10 cellular contexts compared by ENCODE assay signal in the genomic region with DNA sequence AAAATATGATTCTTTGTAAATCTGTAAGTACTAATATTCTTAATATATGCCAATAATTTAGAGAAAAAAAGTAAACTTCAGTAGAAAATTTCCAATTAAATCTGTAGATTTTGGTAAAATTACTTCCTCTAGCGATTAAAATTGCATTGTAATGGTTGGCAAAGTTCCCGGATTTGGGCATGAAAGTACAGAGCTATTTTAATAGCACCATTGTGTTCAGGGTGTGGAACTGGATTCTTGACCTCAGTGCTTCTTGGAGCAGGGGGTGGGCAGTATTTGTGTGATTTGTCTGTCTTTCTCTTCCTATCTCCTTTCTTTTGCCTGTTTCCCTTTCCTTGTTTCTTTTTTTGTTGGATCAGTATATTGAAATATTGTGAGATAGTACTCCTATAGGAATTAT.
DNase-seq lines count a peak whose midpoint lies in the region; ATAC-seq, FAIRE-seq and TF ChIP-seq lines count a peak whose summit lies in the region.
"Had no signal": no experiment of that assay in that cellular context is flagged by ENCODE, and none has a peak within 500 bp of the region (broad histone marks: within the 10 kb centered on the region; RNA-seq: fewer than 3 reads in every experiment).

No MANE protein-coding gene starts in this region.

- POLR2A ChIA-PET in HepG2 (lab: Yijun Ruan, JAX), result no interaction called here

- H3K9ac ChIP-seq in HepG2 (ENCODE audit: insufficient read depth, low read depth, low read length), result no peak overlapping the region

- FAIRE-seq in HepG2 (lab: Jason Lieb, UNC), result no peak
- FAIRE-seq: endometrium had no signal

- H3K36me3 ChIP-seq in HepG2 (replicated peaks in 1 of 2; ENCODE audit: control insufficient read depth in 1 of 2, insufficient read depth in 2 of 2, low read length in 2 of 2), result no peaks in the 10 kb centered on the region

- TF ChIP-seq CTCF in AG10803 (conservative IDR thresholded peaks at IDR 0.05; ENCODE audit: low read length), result no peak
- TF ChIP-seq CTCF in HepG2 (CRISPR knock-in tag; IDR thresholded peaks at IDR 0.05), result no peak

- no peak overlapping the region for H3K4me3 ChIP-seq in AG10803 (ENCODE audit: low read length)
- no peak overlapping the region for H3K4me3 ChIP-seq in HepG2 (replicated peaks in 1 of 3; ENCODE audit: insufficient read depth in 1 of 3, low read depth in 2 of 3, low read length in 3 of 3)

- H3K27ac ChIP-seq in HepG2 (ENCODE audit: extremely low read length, insufficient read depth, low read length), result no peak overlapping the region

- ATAC-seq in HepG2, result no peak
- ATAC-seq: naive thymus-derived CD8-positive, alpha-beta T cell had no signal

- H3K9me3 ChIP-seq in HepG2 (ENCODE audit: low read length), result no peaks in the 10 kb centered on the region

- H2AFZ ChIP-seq in HepG2 (ENCODE audit: low read length), result no peak overlapping the region

- no peaks in the 10 kb centered on the region for H3K79me2 ChIP-seq in HepG2 (ENCODE audit: insufficient read depth, low read length)

- TF ChIP-seq EP300 in HepG2 (IDR thresholded peaks at IDR 0.05; ENCODE audit: low read depth in 2 of 2, low read length in 2 of 2) (no peak), HepG2 (CRISPR knock-in tag; IDR thresholded peaks at IDR 0.05; ENCODE audit: borderline replicate concordance) (no peak)

- H3K27me3 ChIP-seq in HepG2 (ENCODE audit: control insufficient read depth in 1 of 2, insufficient read depth in 2 of 2, low read length in 2 of 2), result no peaks in the 10 kb centered on the region

- BruUV-seq in HepG2 (replicated peaks; lab: Mats Ljungman, UMichigan), result no TSS peak

- WGBS in HepG2 (ENCODE audit: low lambda C conversion rate), result 3% methylated on average over 2 of the region's 2 CpGs

- no peaks in the 10 kb centered on the region for H3K4me1 ChIP-seq in HepG2 (ENCODE audit: insufficient read depth, low read length)

- TF ChIP-seq RAD21 in HepG2 (CRISPR knock-in tag; IDR thresholded peaks at IDR 0.05), result no peak

- TF ChIP-seq POLR2A in HepG2 (IDR thresholded peaks at IDR 0.05; ENCODE audit: insufficient read depth in 1 of 2, low read depth in 2 of 2, low read length in 2 of 2), result no peak

- H4K20me1 ChIP-seq in HepG2 (ENCODE audit: insufficient read depth, low read length), result no peaks in the 10 kb centered on the region

- CTCF ChIA-PET in HepG2 (lab: Yijun Ruan, JAX; ENCODE audit: low intra/inter-chr PET ratio, low total read pairs), result no interaction called here

- DNase-seq in AG10803 (ENCODE audit: low read depth), result peak; percentile 22
- peak; percentile 87 for DNase-seq in LoVo (ENCODE audit: low spot score)
- peak; percentile 63 for DNase-seq in dermis blood vessel endothelial cell
- DNase-seq in HepG2 (ENCODE audit: low spot score), result peak; percentile 5
- no peak for DNase-seq in AG20443 (ENCODE audit: low spot score)
- no peak for DNase-seq in SIG-M5 treated with dmso at 0.1 percent for 504 hours (lab: John Stamatoyannopoulos, UW; ENCODE audit: unreplicated experiment)
- no peak for DNase-seq in hepatic stellate cell (ENCODE audit: low spot score)
- DNase-seq in NCI-H524 (lab: John Stamatoyannopoulos, UW), result no peak
- DNase-seq: naive thymus-derived CD8-positive, alpha-beta T cell had no signal

- in situ Hi-C loops in HepG2 (cut with HindIII; ENCODE audit: extremely low pct_ligation_motif_present, low pct_unique_long_range_greater_than_20kb), result no loop called here

- no peak overlapping the region for H3K4me2 ChIP-seq in HepG2 (ENCODE audit: low read depth, low read length)

- intact Hi-C loops in HepG2 (cut with micrococcal nuclease; ENCODE audit: unreplicated experiment), result no loop called here

TF ChIP-seq in HepG2, 621 proteins besides CTCF, POLR2A, EP300 and RAD21:
- TF ChIP-seq PTBP1 (IDR thresholded peaks at IDR 0.05; ENCODE audit: low read depth, low read length, poor library complexity, severe bottlenecking) (no peak), ZMYM2 (CRISPR knock-in tag; IDR thresholded peaks at IDR 0.05) (no peak), HIVEP1 (CRISPR knock-in tag; IDR thresholded peaks at IDR 0.05) (no peak), ZNF7 (CRISPR knock-in tag; IDR thresholded peaks at IDR 0.05) (no peak)
- TF ChIP-seq, protein P1, sequence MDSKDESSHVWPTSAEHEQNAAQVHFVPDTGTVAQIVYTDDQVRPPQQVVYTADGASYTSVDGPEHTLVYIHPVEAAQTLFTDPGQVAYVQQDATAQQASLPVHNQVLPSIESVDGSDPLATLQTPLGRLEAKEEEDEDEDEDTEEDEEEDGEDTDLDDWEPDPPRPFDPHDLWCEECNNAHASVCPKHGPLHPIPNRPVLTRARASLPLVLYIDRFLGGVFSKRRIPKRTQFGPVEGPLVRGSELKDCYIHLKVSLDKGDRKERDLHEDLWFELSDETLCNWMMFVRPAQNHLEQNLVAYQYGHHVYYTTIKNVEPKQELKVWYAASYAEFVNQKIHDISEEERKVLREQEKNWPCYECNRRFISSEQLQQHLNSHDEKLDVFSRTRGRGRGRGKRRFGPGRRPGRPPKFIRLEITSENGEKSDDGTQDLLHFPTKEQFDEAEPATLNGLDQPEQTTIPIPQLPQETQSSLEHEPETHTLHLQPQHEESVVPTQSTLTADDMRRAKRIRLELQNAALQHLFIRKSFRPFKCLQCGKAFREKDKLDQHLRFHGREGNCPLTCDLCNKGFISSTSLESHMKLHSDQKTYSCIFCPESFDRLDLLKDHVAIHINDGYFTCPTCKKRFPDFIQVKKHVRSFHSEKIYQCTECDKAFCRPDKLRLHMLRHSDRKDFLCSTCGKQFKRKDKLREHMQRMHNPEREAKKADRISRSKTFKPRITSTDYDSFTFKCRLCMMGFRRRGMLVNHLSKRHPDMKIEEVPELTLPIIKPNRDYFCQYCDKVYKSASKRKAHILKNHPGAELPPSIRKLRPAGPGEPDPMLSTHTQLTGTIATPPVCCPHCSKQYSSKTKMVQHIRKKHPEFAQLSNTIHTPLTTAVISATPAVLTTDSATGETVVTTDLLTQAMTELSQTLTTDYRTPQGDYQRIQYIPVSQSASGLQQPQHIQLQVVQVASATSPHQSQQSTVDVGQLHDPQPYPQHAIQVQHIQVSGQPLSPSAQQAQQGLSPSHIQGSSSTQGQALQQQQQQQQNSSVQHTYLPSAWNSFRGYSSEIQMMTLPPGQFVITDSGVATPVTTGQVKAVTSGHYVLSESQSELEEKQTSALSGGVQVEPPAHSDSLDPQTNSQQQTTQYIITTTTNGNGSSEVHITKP (CRISPR knock-in tag; IDR thresholded peaks at IDR 0.05; ENCODE audit: low read depth), result no peak

Comparison
In these comparisons a context has a peak if more than half of its experiments do, and no peak if none do; other contexts are left out.
1. DNase-seq: peak in AG10803 (single experiment), LoVo (single experiment), dermis blood vessel endothelial cell (single experiment) and HepG2 (single experiment); none in AG20443 (single experiment), SIG-M5 treated with dmso at 0.1 percent for 504 hours (single experiment), hepatic stellate cell (single experiment) and NCI-H524 (0 of 2).